8 cellular contexts compared by ENCODE assay signal in genomic region chr6:152669894-152670293, GRCh38. TPM values are rescaled to one million over a fixed set of nuclear protein-coding genes. Genes with fewer than 3 reads are reported as not detected.
DNase-seq lines count a peak whose midpoint lies in the region; ATAC-seq, FAIRE-seq and TF ChIP-seq lines count a peak whose summit lies in the region.
"Had no signal": no experiment of that assay in that cellular context is flagged by ENCODE, and none has a peak within 500 bp of the region (broad histone marks: within the 10 kb centered on the region; RNA-seq: fewer than 3 reads in every experiment).

No MANE protein-coding gene starts in this region.

- peak; percentile 63 for DNase-seq in Karpas-422
- peak; percentile 57 for DNase-seq in bronchial epithelial cell (ENCODE audit: low read depth)
- DNase-seq in ovary, result no peak
- DNase-seq in medulla oblongata (ENCODE audit: extremely low spot score), result no peak
- no peak for DNase-seq in stimulated activated CD4-positive, alpha-beta T cell treated with anti-CD3 and anti-CD28 coated beads, Interleukin-2, amount 100 ng/mL, for 48 hours
- DNase-seq: activated naive CD8-positive, alpha-beta T cell treated with anti-CD3 and anti-CD28 coated beads, Interleukin-2, amount 10 ng/mL, durations not matched to agents 7 days and 5 days had no signal

- H3K79me2 ChIP-seq in Karpas-422 (ENCODE audit: low read length), result no peaks in the 10 kb centered on the region

- ATAC-seq in GM18873 (IDR thresholded peaks at IDR 0.05; ENCODE audit: low FRiP score, unreplicated experiment), result no peak

- H4K20me1 ChIP-seq in Karpas-422 (ENCODE audit: insufficient read depth, low read depth, low read length), result no peaks in the 10 kb centered on the region

- no peak for TF ChIP-seq POLR2A in ovary (IDR thresholded peaks at IDR 0.05)

- TF ChIP-seq CTCF in GM12873 (IDR thresholded peaks at IDR 0.05; ENCODE audit: insufficient read depth, low read depth, low read length, missing control alignments) (peak; percentile 26), bronchial epithelial cell (IDR thresholded peaks at IDR 0.05; ENCODE audit: insufficient read depth, low read length, severe bottlenecking) (peak; percentile 32), ovary (IDR thresholded peaks at IDR 0.05) (peak; percentile 18 to 70 (median 43))

- 27 to 43% (median 38%) methylated on average over 1 of the region's 1 CpG for WGBS in ovary, 3 donors

- H3K4me1 ChIP-seq in Karpas-422 (ENCODE audit: low read length) (no peaks in the 10 kb centered on the region), ovary (ENCODE audit: insufficient read depth) (no peaks in the 10 kb centered on the region)

- no peak overlapping the region for H3K4me2 ChIP-seq in Karpas-422 (ENCODE audit: low read depth, low read length, poor library complexity, severe bottlenecking)

- no peaks in the 10 kb centered on the region for H3K9me2 ChIP-seq in Karpas-422 (replicated peaks; ENCODE audit: insufficient read depth, low read length)

- H3K4me3 ChIP-seq in Karpas-422 (ENCODE audit: low read length) (no peak overlapping the region), bronchial epithelial cell (ENCODE audit: low read depth, low read length) (no peak overlapping the region), ovary (no peak overlapping the region)

- no peak overlapping the region for H3K9ac ChIP-seq in Karpas-422 (ENCODE audit: low read length)

- no peak overlapping the region for H3K27ac ChIP-seq in Karpas-422 (ENCODE audit: low read length)
- H3K27ac ChIP-seq in ovary, result no peak overlapping the region

- no peaks in the 10 kb centered on the region for H3K36me3 ChIP-seq in Karpas-422 (ENCODE audit: insufficient read depth, low read length)
- H3K36me3 ChIP-seq in bronchial epithelial cell (ENCODE audit: control insufficient read depth, insufficient read depth, low read length), result no peaks in the 10 kb centered on the region
- H3K36me3 ChIP-seq in ovary, result no peaks in the 10 kb centered on the region

- no peak for FAIRE-seq in bronchial epithelial cell (lab: Jason Lieb, UNC)

- no peak for TF ChIP-seq EP300 in ovary (IDR thresholded peaks at IDR 0.05)

- no peak overlapping the region for H2AFZ ChIP-seq in Karpas-422 (ENCODE audit: low read length)

- intact Hi-C loops in ovary (cut with DNase I), result loop anchor here in 2 of 4 donors (5.0 to 10.0 kb wide), 3 partner anchors 118 to 185 kb away; no protein-coding TSS in a partner anchor

- no peaks in the 10 kb centered on the region for H3K9me3 ChIP-seq in Karpas-422 (ENCODE audit: low read length)
- no peaks in the 10 kb centered on the region for H3K9me3 ChIP-seq in ovary

- no peaks in the 10 kb centered on the region for H3K27me3 ChIP-seq in Karpas-422 (ENCODE audit: low read length)
- no peaks in the 10 kb centered on the region for H3K27me3 ChIP-seq in bronchial epithelial cell (ENCODE audit: control insufficient read depth, insufficient read depth, low read length)
- no peaks in the 10 kb centered on the region for H3K27me3 ChIP-seq in ovary

RNA-seq across cellular contexts. Expression of gene MYCT1, which starts 27.8 kb away (rescaled TPM):
- total RNA-seq in Karpas-422 (2014; rRNA removed; shearing (Covaris generic); ENCODE audit: low replicate concordance), result not detected in 2 replicates
- 0.13 and 0.53 TPM in 2 replicates for total RNA-seq in bronchial epithelial cell
- total RNA-seq in ovary, result 10 to 100 TPM in 1 of 7 donors, 1 to 10 TPM in 6; 2.7 to 12.0 (median 4.8) TPM
- polyA plus RNA-seq in ovary, result 10 to 100 TPM; 10.7 to 17.9 TPM
- total RNA-seq: activated naive CD8-positive, alpha-beta T cell treated with anti-CD3 and anti-CD28 coated beads, Interleukin-2, amount 10 ng/mL, durations not matched to agents 7 days and 5 days had no signal

RNA-seq across cellular contexts. Expression of gene SYNE1, which starts 32.7 kb away (rescaled TPM):
- total RNA-seq in Karpas-422 (2014; rRNA removed; shearing (Covaris generic); ENCODE audit: low replicate concordance), result 137 and 162 TPM in 2 replicates
- total RNA-seq in bronchial epithelial cell (15.8 and 32.9 TPM in 2 replicates), ovary (100 to 1,000 TPM; 124 to 279 (median 180) TPM)
- 10 to 100 TPM; 70.4 to 75.1 TPM for polyA plus RNA-seq in ovary

Comparison
In these comparisons a context has a peak if more than half of its experiments do, and no peak if none do; other contexts are left out.
1. DNase-seq: peak in Karpas-422 (single experiment) and bronchial epithelial cell (single experiment); none in ovary (0 of 5), medulla oblongata (single experiment) and stimulated activated CD4-positive, alpha-beta T cell treated with anti-CD3 and anti-CD28 coated beads, Interleukin-2, amount 100 ng/mL, for 48 hours (0 of 2).
2. Peak in every context shown above with its lines, with median percentiles within 50 percentile points of each other: CTCF ChIP-seq.